ENCODE assay signal across 19 cellular contexts in genomic region chr13:73062368-73062767, GRCh38. TPM values are rescaled to one million over a fixed set of nuclear protein-coding genes. Genes with fewer than 3 reads are reported as not detected.
DNase-seq lines count a peak whose midpoint lies in the region; ATAC-seq and TF ChIP-seq lines count a peak whose summit lies in the region.
"Had no signal": no experiment of that assay in that cellular context is flagged by ENCODE, and none has a peak within 500 bp of the region (broad histone marks: within the 10 kb centered on the region; RNA-seq: fewer than 3 reads in every experiment).

No MANE protein-coding gene starts in this region.

- H3K27me3 ChIP-seq in Caco-2 (replicated peaks; ENCODE audit: control insufficient read depth, insufficient read depth, low read length): no peaks in the 10 kb centered on the region
- no peaks in the 10 kb centered on the region for H3K27me3 ChIP-seq in breast epithelium
- peaks cover 5% of the 10 kb centered on the region for H3K27me3 ChIP-seq in lower lobe of right lung (ENCODE audit: low read depth)
- no peaks in the 10 kb centered on the region for H3K27me3 ChIP-seq in skeletal muscle satellite cell (ENCODE audit: control insufficient read depth, insufficient read depth, low read length)
- no peaks in the 10 kb centered on the region for H3K27me3 ChIP-seq in psoas muscle (ENCODE audit: insufficient read depth in 3 of 3, low read length in 2 of 3)
- H3K27me3 ChIP-seq: right atrium auricular region had no signal

- H3K36me3 Mint-ChIP-seq in Caco-2 (ENCODE audit: insufficient read depth, unreplicated experiment): peaks cover 80% of the 10 kb centered on the region
- H3K36me3 Mint-ChIP-seq: activated naive CD4-positive, alpha-beta T cell treated with anti-CD3 and anti-CD28 coated beads, Interleukin-2, amount 50 U/mL, for 24 hours had no signal

- no peak overlapping the region for H3K9ac ChIP-seq in skeletal muscle satellite cell (ENCODE audit: low read depth, low read length)

- peak overlapping the region; percentile 76 for H3K4me3 Mint-ChIP-seq in Caco-2 (ENCODE audit: unreplicated experiment)
- H3K4me3 Mint-ChIP-seq: activated CD4-positive, alpha-beta T cell treated with anti-CD3 and anti-CD28 coated beads, Interleukin-2, amount 10 ng/mL, durations not matched to agents 24 days and 14 days; activated naive CD4-positive, alpha-beta T cell treated with anti-CD3 and anti-CD28 coated beads, Interleukin-2, amount 50 U/mL, for 24 hours had no signal

- ATAC-seq in lower lobe of right lung: no peak
- ATAC-seq in psoas muscle: no peak
- ATAC-seq: SK-N-SH treated with all-trans-retinoic acid at 6 μM for 48 hours had no signal

- H3K4me2 ChIP-seq in skeletal muscle satellite cell (ENCODE audit: low read length): peak overlapping the region; percentile 81

- TF ChIP-seq POLR2A in breast epithelium (IDR thresholded peaks at IDR 0.05): no peak

- peaks cover 33% of the 10 kb centered on the region for H3K4me1 Mint-ChIP-seq in Caco-2 (ENCODE audit: low read depth, unreplicated experiment)

- POLR2A ChIA-PET in Caco-2 (lab: Charles Lee): no interaction called here

- peaks cover 68% of the 10 kb centered on the region for H3K4me1 ChIP-seq in Caco-2
- H3K4me1 ChIP-seq in breast epithelium: no peaks in the 10 kb centered on the region
- peaks cover 17% of the 10 kb centered on the region for H3K4me1 ChIP-seq in lower lobe of right lung
- H3K4me1 ChIP-seq in skeletal muscle satellite cell (ENCODE audit: control insufficient read depth, insufficient read depth, low read length): peaks cover 26% of the 10 kb centered on the region
- peaks cover 16% of the 10 kb centered on the region for H3K4me1 ChIP-seq in psoas muscle

- H3K27me3 Mint-ChIP-seq in Caco-2 (ENCODE audit: insufficient read depth, unreplicated experiment): no peaks in the 10 kb centered on the region

- intact Hi-C loops in Caco-2 (cut with micrococcal nuclease; ENCODE audit: unreplicated experiment) (no loop called here), breast epithelium (cut with DNase I; ENCODE audit: low total_unique reads) (no loop called here), lower lobe of right lung (cut with DNase I) (no loop called here), psoas muscle (cut with DNase I) (no loop called here)

- H3K4me3 ChIP-seq in Caco-2 (ENCODE audit: low read depth, low read length) (peak overlapping the region; percentile 99), breast epithelium (peak overlapping the region in 2 of 3 donors; percentile 70 to 91), lower lobe of right lung (peak overlapping the region; percentile 83), skeletal muscle satellite cell (ENCODE audit: low read length) (peak overlapping the region; percentile 77), psoas muscle (no peak overlapping the region)
- H3K4me3 ChIP-seq: right atrium auricular region had no signal

- H3K9me3 Mint-ChIP-seq in Caco-2 (ENCODE audit: unreplicated experiment): no peaks in the 10 kb centered on the region
- H3K9me3 Mint-ChIP-seq: activated CD4-positive, alpha-beta T cell treated with anti-CD3 and anti-CD28 coated beads, Interleukin-2, amount 10 ng/mL, durations not matched to agents 24 days and 14 days; activated naive CD4-positive, alpha-beta T cell treated with anti-CD3 and anti-CD28 coated beads, Interleukin-2, amount 50 U/mL, for 24 hours; CD4-positive, CD25-positive, alpha-beta regulatory T cell; naive B cell had no signal

- BruUV-seq in Caco-2 (replicated peaks; lab: Mats Ljungman, UMichigan): no TSS peak

- H3K9me3 ChIP-seq in Caco-2: no peaks in the 10 kb centered on the region
- no peaks in the 10 kb centered on the region for H3K9me3 ChIP-seq in breast epithelium
- no peaks in the 10 kb centered on the region for H3K9me3 ChIP-seq in lower lobe of right lung
- no peaks in the 10 kb centered on the region for H3K9me3 ChIP-seq in skeletal muscle satellite cell (replicated peaks; ENCODE audit: low read length)
- H3K9me3 ChIP-seq in psoas muscle: no peaks in the 10 kb centered on the region
- H3K9me3 ChIP-seq: right atrium auricular region had no signal

- H3K36me3 ChIP-seq in Caco-2 (ENCODE audit: control insufficient read depth, insufficient read depth, low read length): 0 out of 2 replicates have a peak, but pooled peaks cover 8% of the 10 kb centered on the region
- H3K36me3 ChIP-seq in breast epithelium: no peaks in the 10 kb centered on the region
- peaks cover 22% of the 10 kb centered on the region for H3K36me3 ChIP-seq in lower lobe of right lung
- peaks cover 48% of the 10 kb centered on the region for H3K36me3 ChIP-seq in skeletal muscle satellite cell (ENCODE audit: insufficient read depth, low read length)
- peaks cover 0 to 49% of the 10 kb centered on the region in 2 donors for H3K36me3 ChIP-seq in psoas muscle (ENCODE audit: insufficient read depth in 1 of 2, low read depth in 1 of 2)
- H3K36me3 ChIP-seq: right atrium auricular region had no signal

- 92 to 95% (median 94%) methylated on average over 6 of the region's 6 CpGs for WGBS in psoas muscle, 3 donors

- DNase-seq in Caco-2 (no peak), breast epithelium (ENCODE audit: low spot score in 2 of 2) (no peak), lower lobe of right lung (no peak), foreskin melanocyte (no peak), psoas muscle (no peak), midbrain (lab: John Stamatoyannopoulos, UW) (no peak), D341Med (ENCODE audit: low spot score) (no peak)
- DNase-seq: activated CD4-positive, alpha-beta T cell treated with anti-CD3 and anti-CD28 coated beads, Interleukin-2, amount 10 ng/mL, durations not matched to agents 24 days and 14 days; CD4-positive, CD25-positive, alpha-beta regulatory T cell; EL; hippocampal formation; KBM-7; naive B cell; NCI-H1092 treated with DMSO at 0.1 percent for 48 hours; NCI-H774 had no signal

- H3K27ac ChIP-seq in breast epithelium (peak overlapping the region; percentile 48 to 92), lower lobe of right lung (no peak overlapping the region), psoas muscle (no peak overlapping the region)
- H3K27ac ChIP-seq: right atrium auricular region had no signal

- H3K27ac Mint-ChIP-seq in Caco-2 (ENCODE audit: unreplicated experiment): peak overlapping the region; percentile 27
- H3K27ac Mint-ChIP-seq: activated CD4-positive, alpha-beta T cell treated with anti-CD3 and anti-CD28 coated beads, Interleukin-2, amount 10 ng/mL, durations not matched to agents 24 days and 14 days; activated naive CD4-positive, alpha-beta T cell treated with anti-CD3 and anti-CD28 coated beads, Interleukin-2, amount 50 U/mL, for 24 hours; CD4-positive, CD25-positive, alpha-beta regulatory T cell had no signal

- TF ChIP-seq CTCF in Caco-2 (IDR thresholded peaks at IDR 0.05; ENCODE audit: insufficient read depth in 1 of 2, low read depth in 1 of 2, low read length in 1 of 2, severe bottlenecking in 1 of 2, unreplicated experiment in 1 of 2) (no peak), breast epithelium (IDR thresholded peaks at IDR 0.05) (no peak), lower lobe of right lung (IDR thresholded peaks at IDR 0.05) (no peak), psoas muscle (IDR thresholded peaks at IDR 0.05) (no peak)

- CTCF ChIA-PET in Caco-2 (lab: Charles Lee): no interaction called here

RNA-seq across cellular contexts. Expression of gene KLF5, which starts 3.6 kb away (rescaled TPM):
- total RNA-seq in Caco-2 (2022) (80.1 and 103 TPM in 2 replicates), breast epithelium (10 to 100 TPM in 2 of 3 donors, 1 to 10 TPM in 1; 2.2 to 30.7 (median 10.5) TPM), lower lobe of right lung (46.6 TPM), psoas muscle (10 to 100 TPM in 2 of 4 donors, 1 to 10 TPM in 2; 8.0 to 48.2 (median 9.8) TPM)
- 1.3 and 3.7 TPM in 2 replicates for total RNA-seq in skeletal muscle satellite cell (2012; rRNA removed)
- polyA plus RNA-seq in psoas muscle: 10 to 100 TPM in 2 of 3 donors, 1 to 10 TPM in 1; 8.3 to 13.5 (median 12.8) TPM

Comparison
In these comparisons a context has a peak if more than half of its experiments do, and no peak if none do; other contexts are left out.
1. H3K27ac ChIP-seq: peak in breast epithelium (2 of 2); none in lower lobe of right lung (single experiment) and psoas muscle (single experiment).